35 cellular contexts compared by ENCODE assay signal in the genomic region with DNA sequence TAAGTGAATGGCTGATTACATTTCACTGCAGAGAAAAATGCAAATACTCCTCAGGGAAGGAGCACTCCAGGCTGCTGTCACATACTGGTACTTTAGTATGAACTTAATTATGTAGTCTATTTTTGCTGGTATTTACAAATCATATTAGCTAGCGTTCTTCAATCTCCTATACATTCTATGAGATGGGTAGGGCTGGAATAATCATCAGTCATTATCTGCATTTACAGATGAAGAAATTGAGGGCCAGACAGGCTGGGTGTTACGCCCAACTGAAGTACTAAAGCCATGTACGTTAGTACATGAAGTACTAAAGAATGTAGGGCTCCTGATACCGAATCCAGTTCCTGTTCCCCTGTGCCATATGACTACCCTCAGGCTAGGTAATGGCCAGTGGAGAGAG. TPM values are rescaled to one million over a fixed set of nuclear protein-coding genes. Genes with fewer than 3 reads are reported as not detected.
"Had no signal": no experiment of that assay in that cellular context is flagged by ENCODE, and none has a peak within 500 bp of the region (broad histone marks: within the 10 kb centered on the region; RNA-seq: fewer than 3 reads in every experiment).

No MANE protein-coding gene starts in this region.

- H3K27me3 ChIP-seq: adrenal gland, body of pancreas, brain microvascular endothelial cell, breast epithelium had no signal

- DNase-seq: activated B cell treated with CpG ODN at 0.5 μM for 24 hours; activated CD4-positive, alpha-beta memory T cell treated with anti-CD3 and anti-CD28 coated beads for 36 hours; activated CD4-positive, alpha-beta T cell treated with anti-CD3 and anti-CD28 coated beads for 4 hours; activated CD4-positive, alpha-beta T cell treated with anti-CD3 and anti-CD28 coated beads, Interleukin-2, amount 10 ng/mL, durations not matched to agents 24 days and 14 days; activated CD4-positive, alpha-beta T cell treated with anti-CD3 and anti-CD28 coated beads, Interleukin-2, amount 50 U/mL, for 1 hour; activated CD4-positive, alpha-beta T cell treated with anti-CD3 and anti-CD28 coated beads, Interleukin-2, amount 50 U/mL, for 4 hours; activated CD4-positive, CD25-positive, alpha-beta regulatory T cell treated with anti-CD3 and anti-CD28 coated beads, Interleukin-2, amount 50 U/mL, for 72 hours; activated CD8-positive, alpha-beta memory T cell treated with anti-CD3 and anti-CD28 coated beads, Interleukin-2, amount 50 U/mL, for 4 hours; activated CD8-positive, alpha-beta T cell treated with anti-CD3 and anti-CD28 coated beads for 36 hours; activated gamma-delta T cell; activated naive CD4-positive, alpha-beta T cell treated with anti-CD3 and anti-CD28 coated beads, Interleukin-2, amount 10 ng/mL, durations not matched to agents 7 days and 5 days; activated naive CD4-positive, alpha-beta T cell treated with Interleukin-2 at 50 U/mL for 16 hours; activated naive CD8-positive, alpha-beta T cell treated with anti-CD3 and anti-CD28 coated beads, Interleukin-2, amount 10 ng/mL, durations not matched to agents 7 days and 5 days; activated T-cell treated with anti-CD3 and anti-CD28 coated beads for 4 hours; activated T-cell treated with anti-CD3 and anti-CD28 coated beads, Interleukin-2, amount 50 U/mL, for 1 hour; activated T-cell treated with anti-CD3 and anti-CD28 coated beads, Interleukin-2, amount 50 U/mL, for 4 hours; activated T-cell treated with anti-CD3 and anti-CD28 coated beads, Interleukin-2, amount 50 U/mL, for 72 hours; adrenal gland; amniotic stem cell; aorta; body of pancreas; brain microvascular endothelial cell; central memory CD4-positive, alpha-beta T cell; T-helper 1 cell; T-helper 2 cell; T-helper 9 cell had no signal

- H3K27ac Mint-ChIP-seq: activated B cell treated with CpG ODN at 0.5 μM for 24 hours; activated CD4-positive, alpha-beta memory T cell treated with anti-CD3 and anti-CD28 coated beads for 36 hours; activated CD4-positive, alpha-beta T cell treated with anti-CD3 and anti-CD28 coated beads, Interleukin-2, amount 10 ng/mL, durations not matched to agents 24 days and 14 days; activated CD8-positive, alpha-beta T cell treated with anti-CD3 and anti-CD28 coated beads for 36 hours; activated naive CD4-positive, alpha-beta T cell treated with anti-CD3 and anti-CD28 coated beads, Interleukin-2, amount 10 ng/mL, durations not matched to agents 7 days and 5 days; activated naive CD4-positive, alpha-beta T cell treated with anti-CD3 and anti-CD28 coated beads, Interleukin-2, amount 50 U/mL, for 24 hours; activated naive CD8-positive, alpha-beta T cell; activated naive CD8-positive, alpha-beta T cell treated with anti-CD3 and anti-CD28 coated beads, Interleukin-2, amount 10 ng/mL, durations not matched to agents 7 days and 5 days; activated T-cell treated with anti-CD3 and anti-CD28 coated beads, Interleukin-2, amount 50 U/mL, for 72 hours; activated T-helper 1 cell treated with anti-CD3 and anti-CD28 coated beads, Interleukin-12 subunit alpha, Interleukin-12 subunit beta, Interleukin-2, Interleukin-4 antibody, amounts not matched to agents 30 ng/mL and 10 ng/mL and 1 ng/mL, durations not matched to agents 14 hours and 24 hours and 36 hours; activated T-helper 17 cell treated with anti-CD3 and anti-CD28 coated beads, Interleukin-2, amount 50 U/mL, for 72 hours; T-helper 1 cell treated with Interleukin-12 subunit alpha and Interleukin-12 subunit beta and Interleukin-4 antibody, amounts not matched to agents 30 μg/mL and 1 μg/mL, for 36 hours; T-helper 2 cell treated with Interferon-gamma antibody and Interleukin-4, amounts not matched to agents 5 μg/mL and 100 μg/mL, for 36 hours had no signal

- H3K27ac ChIP-seq: adrenal gland, body of pancreas, brain microvascular endothelial cell, breast epithelium, VCaP had no signal

- H3K4me3 ChIP-seq: adrenal gland, body of pancreas, breast epithelium had no signal

- H3K36me3 ChIP-seq: adrenal gland, brain microvascular endothelial cell, breast epithelium had no signal

- H3K4me1 ChIP-seq: adrenal gland, breast epithelium had no signal

- H3K4me3 Mint-ChIP-seq: activated B cell treated with CpG ODN at 0.5 μM for 24 hours; activated CD4-positive, alpha-beta memory T cell treated with anti-CD3 and anti-CD28 coated beads for 36 hours; activated CD4-positive, alpha-beta T cell treated with anti-CD3 and anti-CD28 coated beads, Interleukin-2, amount 10 ng/mL, durations not matched to agents 24 days and 14 days; activated CD8-positive, alpha-beta T cell treated with anti-CD3 and anti-CD28 coated beads for 36 hours; activated naive CD4-positive, alpha-beta T cell treated with anti-CD3 and anti-CD28 coated beads, Interleukin-2, amount 10 ng/mL, durations not matched to agents 7 days and 5 days; activated naive CD4-positive, alpha-beta T cell treated with anti-CD3 and anti-CD28 coated beads, Interleukin-2, amount 50 U/mL, for 24 hours; activated naive CD8-positive, alpha-beta T cell; activated naive CD8-positive, alpha-beta T cell treated with anti-CD3 and anti-CD28 coated beads, Interleukin-2, amount 10 ng/mL, durations not matched to agents 7 days and 5 days; activated T-cell treated with anti-CD3 and anti-CD28 coated beads, Interleukin-2, amount 50 U/mL, for 4 hours; activated T-cell treated with anti-CD3 and anti-CD28 coated beads, Interleukin-2, amount 50 U/mL, for 72 hours; activated T-helper 1 cell treated with anti-CD3 and anti-CD28 coated beads, Interleukin-12 subunit alpha, Interleukin-12 subunit beta, Interleukin-2, Interleukin-4 antibody, amounts not matched to agents 30 ng/mL and 10 ng/mL and 1 ng/mL, durations not matched to agents 14 hours and 24 hours and 36 hours; activated T-helper 17 cell treated with anti-CD3 and anti-CD28 coated beads, Interleukin-2, amount 50 U/mL, for 72 hours; T-helper 1 cell treated with Interleukin-12 subunit alpha and Interleukin-12 subunit beta and Interleukin-4 antibody, amounts not matched to agents 30 μg/mL and 1 μg/mL, for 36 hours; T-helper 2 cell treated with Interferon-gamma antibody and Interleukin-4, amounts not matched to agents 5 μg/mL and 100 μg/mL, for 36 hours had no signal

- H3K9me3 ChIP-seq: adrenal gland, body of pancreas, breast epithelium had no signal

- ATAC-seq: activated CD8-positive, alpha-beta T cell treated with anti-CD3 and anti-CD28 coated beads for 36 hours; activated T-cell treated with anti-CD3 and anti-CD28 coated beads, Interleukin-2, amount 50 U/mL, for 4 hours; activated T-cell treated with anti-CD3 and anti-CD28 coated beads, Interleukin-2, amount 50 U/mL, for 72 hours; activated T-helper 17 cell treated with anti-CD3 and anti-CD28 coated beads, Interleukin-2, amount 50 U/mL, for 72 hours; body of pancreas had no signal

- H3K36me3 Mint-ChIP-seq: activated CD4-positive, alpha-beta memory T cell treated with anti-CD3 and anti-CD28 coated beads for 36 hours; activated naive CD4-positive, alpha-beta T cell treated with anti-CD3 and anti-CD28 coated beads, Interleukin-2, amount 10 ng/mL, durations not matched to agents 7 days and 5 days; activated naive CD4-positive, alpha-beta T cell treated with anti-CD3 and anti-CD28 coated beads, Interleukin-2, amount 50 U/mL, for 24 hours; activated naive CD8-positive, alpha-beta T cell; activated naive CD8-positive, alpha-beta T cell treated with anti-CD3 and anti-CD28 coated beads, Interleukin-2, amount 10 ng/mL, durations not matched to agents 7 days and 5 days had no signal

- H3K9me3 Mint-ChIP-seq: activated CD4-positive, alpha-beta memory T cell treated with anti-CD3 and anti-CD28 coated beads for 36 hours; activated CD8-positive, alpha-beta T cell treated with anti-CD3 and anti-CD28 coated beads for 36 hours; activated naive CD4-positive, alpha-beta T cell treated with anti-CD3 and anti-CD28 coated beads, Interleukin-2, amount 10 ng/mL, durations not matched to agents 7 days and 5 days; activated naive CD4-positive, alpha-beta T cell treated with anti-CD3 and anti-CD28 coated beads, Interleukin-2, amount 50 U/mL, for 24 hours had no signal

- H3K4me1 Mint-ChIP-seq: activated B cell treated with CpG ODN at 0.5 μM for 24 hours; activated CD4-positive, alpha-beta T cell treated with anti-CD3 and anti-CD28 coated beads, Interleukin-2, amount 10 ng/mL, durations not matched to agents 24 days and 14 days; activated naive CD4-positive, alpha-beta T cell treated with anti-CD3 and anti-CD28 coated beads, Interleukin-2, amount 10 ng/mL, durations not matched to agents 7 days and 5 days; activated naive CD4-positive, alpha-beta T cell treated with anti-CD3 and anti-CD28 coated beads, Interleukin-2, amount 50 U/mL, for 24 hours; activated naive CD8-positive, alpha-beta T cell treated with anti-CD3 and anti-CD28 coated beads, Interleukin-2, amount 10 ng/mL, durations not matched to agents 7 days and 5 days; activated T-helper 17 cell treated with anti-CD3 and anti-CD28 coated beads, Interleukin-2, amount 50 U/mL, for 72 hours had no signal

RNA-seq across cellular contexts. Expression of a gene that starts 37.6 kb away (rescaled TPM):
- total RNA-seq: activated B cell treated with CpG ODN at 0.5 μM for 24 hours; activated CD4-positive, alpha-beta memory T cell treated with anti-CD3 and anti-CD28 coated beads for 36 hours; activated CD4-positive, alpha-beta T cell treated with anti-CD3 and anti-CD28 coated beads, Interleukin-2, amount 10 ng/mL, durations not matched to agents 24 days and 14 days; activated CD8-positive, alpha-beta memory T cell treated with anti-CD3 and anti-CD28 coated beads for 36 hours; activated CD8-positive, alpha-beta T cell treated with anti-CD3 and anti-CD28 coated beads for 36 hours; activated naive CD8-positive, alpha-beta T cell treated with anti-CD3 and anti-CD28 coated beads, Interleukin-2, amount 10 ng/mL, durations not matched to agents 7 days and 5 days; activated T-cell treated with anti-CD3 and anti-CD28 coated beads, Interleukin-2, amount 50 U/mL, for 4 hours; activated T-cell treated with anti-CD3 and anti-CD28 coated beads, Interleukin-2, amount 50 U/mL, for 72 hours; activated T-helper 1 cell treated with anti-CD3 and anti-CD28 coated beads, Interleukin-12 subunit alpha, Interleukin-12 subunit beta, Interleukin-2, Interleukin-4 antibody, amounts not matched to agents 30 ng/mL and 10 ng/mL and 1 ng/mL, durations not matched to agents 14 hours and 24 hours and 36 hours; activated T-helper 17 cell treated with anti-CD3 and anti-CD28 coated beads, Interleukin-2, amount 50 U/mL, for 72 hours; body of pancreas had no signal
